In the genomic region with DNA sequence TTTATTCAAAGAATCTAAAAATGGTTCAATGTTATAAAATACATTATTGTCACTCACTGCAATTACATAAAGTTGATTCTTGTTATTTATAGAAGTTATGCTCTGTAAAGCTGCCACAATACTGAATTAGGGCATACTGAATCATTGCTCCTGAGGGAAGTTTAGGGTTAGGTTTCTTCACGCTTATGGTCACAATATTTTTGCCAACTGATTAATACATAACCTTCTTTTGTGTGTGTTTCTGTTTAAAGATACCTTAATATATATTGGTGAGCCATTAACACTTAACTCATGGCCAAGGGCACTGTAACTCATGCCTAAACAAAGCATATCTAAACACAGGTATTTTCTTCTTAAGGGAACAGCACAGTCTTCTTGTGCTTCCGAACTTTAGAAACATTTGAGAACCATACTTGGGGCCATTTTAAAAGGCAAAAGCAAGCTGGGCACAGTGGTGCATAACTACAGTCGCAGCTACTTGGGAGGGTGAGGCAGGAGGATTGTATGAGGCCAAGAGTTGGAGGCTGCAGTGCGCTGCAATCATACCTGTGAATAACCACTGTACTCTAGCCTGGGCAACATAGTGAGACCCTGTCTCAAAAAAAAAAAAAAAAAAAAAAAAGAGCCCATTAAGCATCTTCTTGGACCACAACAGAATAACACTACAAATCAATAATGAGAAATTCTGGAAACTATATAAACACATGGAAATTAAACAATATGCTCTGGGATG, we compare ENCODE assay signal across 23 cellular contexts.
"Had no signal": no experiment of that assay in that cellular context is flagged by ENCODE, and none has a peak within 500 bp of the region (broad histone marks: within the 10 kb centered on the region; RNA-seq: fewer than 3 reads in every experiment).

No MANE protein-coding gene starts in this region.

- H3K27ac ChIP-seq: adrenal gland, SJSA1 had no signal

- H3K4me1 ChIP-seq: adrenal gland, SJSA1 had no signal

- DNase-seq: activated CD4-positive, alpha-beta memory T cell treated with anti-CD3 and anti-CD28 coated beads, Interleukin-2, amount 10 ng/mL, durations not matched to agents 7 days and 5 days; activated CD4-positive, alpha-beta T cell treated with anti-CD3 and anti-CD28 coated beads for 36 hours; activated CD4-positive, alpha-beta T cell treated with anti-CD3 and anti-CD28 coated beads, Interleukin-2, amount 50 U/mL, for 1 hour; activated CD4-positive, CD25-positive, alpha-beta regulatory T cell; activated naive CD4-positive, alpha-beta T cell treated with anti-CD3 and anti-CD28 coated beads, Interleukin-2, amount 50 U/mL, for 16 hours; activated naive CD8-positive, alpha-beta T cell treated with anti-CD3 and anti-CD28 coated beads, Interleukin-2, amount 10 ng/mL, durations not matched to agents 7 days and 5 days; activated T-cell treated with anti-CD3 and anti-CD28 coated beads for 4 hours; activated T-cell treated with anti-CD3 and anti-CD28 coated beads, Interleukin-2, amount 50 U/mL, for 72 hours; adrenal gland; anterior cingulate cortex; KG1; NCI-H1092; NCI-H1417; NCI-H1930; NCI-H2171; NCI-H2227 treated with DMSO at 0.1 percent for 48 hours; NCI-H446 treated with DMSO at 0.1 percent for 48 hours; NCI-H524 treated with DMSO at 0.1 percent for 48 hours; NCI-H774; SHP77; SW 1271 had no signal

- ATAC-seq: activated CD4-positive, alpha-beta T cell treated with anti-CD3 and anti-CD28 coated beads for 36 hours; activated T-cell treated with anti-CD3 and anti-CD28 coated beads, Interleukin-2, amount 50 U/mL, for 72 hours; SK-N-SH treated with all-trans-retinoic acid at 6 μM for 48 hours had no signal

- H3K9me3 ChIP-seq: SJSA1 had no signal

- H3K4me3 ChIP-seq: adrenal gland, SJSA1 had no signal

- H3K27me3 ChIP-seq: adrenal gland, SJSA1 had no signal
